Comparison of ENCODE assay signal across 15 cellular contexts in genomic region chr13:84563611-84564010, GRCh38.
"Had no signal": no experiment of that assay in that cellular context is flagged by ENCODE, and none has a peak within 500 bp of the region (broad histone marks: within the 10 kb centered on the region; RNA-seq: fewer than 3 reads in every experiment).

No MANE protein-coding gene starts in this region.

- H3K4me1 ChIP-seq: adrenal gland, neural progenitor cell, upper lobe of left lung had no signal

- H3K36me3 ChIP-seq: adrenal gland, cardiac muscle cell, neural progenitor cell, upper lobe of left lung had no signal

- H3K27ac Mint-ChIP-seq: activated CD8-positive, alpha-beta T cell treated with anti-CD3 and anti-CD28 coated beads for 36 hours; activated naive CD4-positive, alpha-beta T cell treated with anti-CD3 and anti-CD28 coated beads, Interleukin-2, amount 50 U/mL, for 24 hours; naive B cell; neural progenitor cell; WTC11 had no signal

- H3K9me3 ChIP-seq: adrenal gland had no signal

- ATAC-seq: activated CD8-positive, alpha-beta T cell treated with anti-CD3 and anti-CD28 coated beads for 36 hours; sciatic nerve; stimulated activated naive CD8-positive, alpha-beta T cell treated with anti-CD3 and anti-CD28 coated beads, Interleukin-15, amount 100 ng/mL, for 72 hours; WTC11 had no signal

- H3K4me3 Mint-ChIP-seq: activated CD8-positive, alpha-beta T cell treated with anti-CD3 and anti-CD28 coated beads for 36 hours; activated naive CD4-positive, alpha-beta T cell treated with anti-CD3 and anti-CD28 coated beads, Interleukin-2, amount 50 U/mL, for 24 hours; naive B cell; neural progenitor cell; stimulated activated naive CD8-positive, alpha-beta T cell treated with anti-CD3 and anti-CD28 coated beads, Interleukin-15, amount 100 ng/mL, for 72 hours; WTC11 had no signal

- H3K36me3 Mint-ChIP-seq: activated naive CD4-positive, alpha-beta T cell treated with anti-CD3 and anti-CD28 coated beads, Interleukin-2, amount 50 U/mL, for 24 hours; naive B cell had no signal

- H3K27ac ChIP-seq: adrenal gland, cardiac muscle cell, neural progenitor cell, upper lobe of left lung had no signal

- H3K4me2 ChIP-seq: neural progenitor cell had no signal

- DNase-seq: activated CD4-positive, alpha-beta T cell treated with anti-CD3 and anti-CD28 coated beads for 48 hours; activated CD8-positive, alpha-beta memory T cell treated with anti-CD3 and anti-CD28 coated beads, Interleukin-2, amount 50 U/mL, for 4 hours; activated CD8-positive, alpha-beta T cell treated with anti-CD3 and anti-CD28 coated beads for 36 hours; activated effector memory CD4-positive, alpha-beta T cell treated with anti-CD3 and anti-CD28 coated beads, Interleukin-2, amount 50 U/mL, for 16 hours; activated T-cell treated with anti-CD3 and anti-CD28 coated beads, Interleukin-2, amount 50 U/mL, for 48 hours; adrenal gland; islet precursor cell; naive B cell; stimulated activated naive CD8-positive, alpha-beta T cell treated with anti-CD3 and anti-CD28 coated beads, Interleukin-15, amount 100 ng/mL, for 72 hours; upper lobe of left lung had no signal

- H3K4me1 Mint-ChIP-seq: activated naive CD4-positive, alpha-beta T cell treated with anti-CD3 and anti-CD28 coated beads, Interleukin-2, amount 50 U/mL, for 24 hours; naive B cell; neural progenitor cell; stimulated activated naive CD8-positive, alpha-beta T cell treated with anti-CD3 and anti-CD28 coated beads, Interleukin-15, amount 100 ng/mL, for 72 hours had no signal

- H3K27me3 ChIP-seq: adrenal gland, cardiac muscle cell, neural progenitor cell, upper lobe of left lung had no signal

- H3K27me3 Mint-ChIP-seq: activated CD8-positive, alpha-beta T cell treated with anti-CD3 and anti-CD28 coated beads for 36 hours; activated naive CD4-positive, alpha-beta T cell treated with anti-CD3 and anti-CD28 coated beads, Interleukin-2, amount 50 U/mL, for 24 hours; naive B cell; stimulated activated naive CD8-positive, alpha-beta T cell treated with anti-CD3 and anti-CD28 coated beads, Interleukin-15, amount 100 ng/mL, for 72 hours had no signal

- H2AFZ ChIP-seq: neural progenitor cell had no signal

- H3K4me3 ChIP-seq: adrenal gland, cardiac muscle cell, neural progenitor cell, upper lobe of left lung had no signal
